ENCODE assay signal across 1 cellular context in genomic region chr15:59437777-59438574, GRCh38.
TF ChIP-seq lines count a peak whose summit lies in the region.

FAM81A (plus strand) TSS chr15:59438186; CDS start chr15:59458627, 20,441 bp downstream.

TF ChIP-seq in SK-N-SH, 30 proteins besides CTCF, POLR2A, EP300 and RAD21 (continued from another document):
- TF ChIP-seq REST (IDR thresholded peaks at IDR 0.05; ENCODE audit: low read depth, low read length): no peak
- no peak for TF ChIP-seq SIN3A (IDR thresholded peaks at IDR 0.05; ENCODE audit: borderline replicate concordance, low read depth, low read length)
- TF ChIP-seq MAX (IDR thresholded peaks at IDR 0.05; ENCODE audit: low read depth): 0 out of 2 replicates have a peak, but pooled peaks have one; percentile 21
